In the genomic region with DNA sequence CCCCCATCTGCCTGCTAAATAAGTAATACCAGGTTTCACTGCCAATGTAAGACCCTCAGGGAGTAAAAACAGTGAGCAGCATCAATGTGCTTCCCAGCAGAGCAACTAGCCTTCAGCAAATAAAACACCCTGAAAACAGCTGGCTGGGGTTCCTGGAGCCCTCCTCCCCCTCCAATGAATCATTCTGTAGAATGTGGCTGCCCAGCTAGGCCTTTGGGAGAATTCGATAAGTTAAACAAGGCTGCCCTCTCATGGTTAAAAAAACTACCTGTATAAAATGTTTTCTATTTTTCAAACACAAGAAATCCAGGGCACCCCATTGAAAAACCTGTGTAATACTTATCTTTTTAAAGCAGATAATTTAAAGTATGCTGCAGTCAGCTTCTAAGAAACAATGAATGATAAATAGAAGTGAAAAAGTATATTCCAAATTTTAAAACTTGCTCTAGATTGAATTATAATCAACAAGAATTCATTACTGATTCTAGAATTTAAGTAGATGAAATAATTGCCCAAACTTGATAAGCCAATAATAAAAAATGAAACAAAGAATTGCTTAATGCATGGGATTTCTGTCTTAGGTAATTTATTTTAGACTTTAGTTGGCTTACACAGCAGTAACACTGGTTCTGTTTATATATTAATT, we compare ENCODE assay signal across 9 cellular contexts. TPM values are rescaled to one million over a fixed set of nuclear protein-coding genes. Genes with fewer than 3 reads are reported as not detected.
DNase-seq lines count a peak whose midpoint lies in the region; ATAC-seq and TF ChIP-seq lines count a peak whose summit lies in the region.
"Had no signal": no experiment of that assay in that cellular context is flagged by ENCODE, and none has a peak within 500 bp of the region (broad histone marks: within the 10 kb centered on the region; RNA-seq: fewer than 3 reads in every experiment).

No MANE protein-coding gene starts in this region.

- TF ChIP-seq CTCF in RWPE2 (IDR thresholded peaks at IDR 0.05; ENCODE audit: poor library complexity, severe bottlenecking) (peak; percentile 70), fibroblast of mammary gland (conservative IDR thresholded peaks at IDR 0.05; ENCODE audit: control insufficient read depth, insufficient read depth, low read depth, low read length) (peak; percentile 42), progenitor cell of endocrine pancreas (IDR thresholded peaks at IDR 0.05; ENCODE audit: unreplicated experiment) (peak; percentile 74)

- H3K36me3 ChIP-seq in MG63 (no peaks in the 10 kb centered on the region), RWPE2 (ENCODE audit: low read depth) (no peaks in the 10 kb centered on the region)
- H3K36me3 ChIP-seq: BLaER1 treated with 17β-estradiol and CSF1 and Interleukin-3, amounts not matched to agents 10 nM and 100 nM had no signal

- ATAC-seq in RWPE2 (ENCODE audit: low read depth) = peak; percentile 93
- ATAC-seq in HG03565 (IDR thresholded peaks at IDR 0.05; ENCODE audit: unreplicated experiment) = no peak

- H3K9me3 Mint-ChIP-seq in progenitor cell of endocrine pancreas (ENCODE audit: low read depth) = no peaks in the 10 kb centered on the region

- peak overlapping the region; percentile 81 for H3K27ac Mint-ChIP-seq in progenitor cell of endocrine pancreas

- H3K4me3 ChIP-seq in MG63 (no peak overlapping the region), RWPE2 (ENCODE audit: severe bottlenecking) (no peak overlapping the region), fibroblast of mammary gland (ENCODE audit: control insufficient read depth, low read depth, low read length) (no peak overlapping the region)
- H3K4me3 ChIP-seq: BLaER1 treated with 17β-estradiol and CSF1 and Interleukin-3, amounts not matched to agents 10 nM and 100 nM had no signal

- peak; percentile 67 for DNase-seq in SIG-M5 treated with dmso at 0.1 percent for 504 hours (lab: John Stamatoyannopoulos, UW; ENCODE audit: unreplicated experiment)
- DNase-seq in SIG-M5 (lab: John Stamatoyannopoulos, UW) = no peak
- DNase-seq in MG63 = peak; percentile 63
- no peak for DNase-seq in RWPE2 (ENCODE audit: low spot score)
- peak; percentile 74 for DNase-seq in fibroblast of mammary gland (ENCODE audit: low read depth)
- peak; percentile 13 for DNase-seq in progenitor cell of endocrine pancreas (ENCODE audit: low spot score, unreplicated experiment)
- DNase-seq in T-helper 9 cell = no peak

- H3K27ac ChIP-seq in RWPE2 (ENCODE audit: poor library complexity, severe bottlenecking) = no peak overlapping the region
- H3K27ac ChIP-seq: BLaER1 treated with 17β-estradiol and CSF1 and Interleukin-3, amounts not matched to agents 10 nM and 100 nM had no signal

- H3K4me1 Mint-ChIP-seq in progenitor cell of endocrine pancreas (ENCODE audit: low read depth) = peaks cover 6% of the 10 kb centered on the region

- no peaks in the 10 kb centered on the region for H3K4me1 ChIP-seq in RWPE2 (ENCODE audit: insufficient read depth, poor library complexity, severe bottlenecking)
- H3K4me1 ChIP-seq: BLaER1 treated with 17β-estradiol and CSF1 and Interleukin-3, amounts not matched to agents 10 nM and 100 nM had no signal

- no peak overlapping the region for H3K4me3 Mint-ChIP-seq in progenitor cell of endocrine pancreas (ENCODE audit: low read depth)

- H3K9me3 ChIP-seq in MG63 = no peaks in the 10 kb centered on the region
- H3K9me3 ChIP-seq in RWPE2 (ENCODE audit: severe bottlenecking) = no peaks in the 10 kb centered on the region
- H3K9me3 ChIP-seq: BLaER1 treated with 17β-estradiol and CSF1 and Interleukin-3, amounts not matched to agents 10 nM and 100 nM had no signal

- H3K27me3 ChIP-seq in MG63 (peaks cover 7% of the 10 kb centered on the region; the same call in 1 of the 2 replicates), RWPE2 (ENCODE audit: insufficient read depth, poor library complexity, severe bottlenecking) (no peaks in the 10 kb centered on the region)
- H3K27me3 ChIP-seq: BLaER1 treated with 17β-estradiol and CSF1 and Interleukin-3, amounts not matched to agents 10 nM and 100 nM had no signal

- no peaks in the 10 kb centered on the region for H3K27me3 Mint-ChIP-seq in progenitor cell of endocrine pancreas

- H3K36me3 Mint-ChIP-seq in progenitor cell of endocrine pancreas (ENCODE audit: insufficient read depth) = no peaks in the 10 kb centered on the region

RNA-seq across cellular contexts. Expression of gene TOM1L1, which starts 9.4 kb away (rescaled TPM):
- total RNA-seq in MG63 (2014; rRNA removed; shearing (Covaris generic); ENCODE audit: low replicate concordance) = 13.9 and 46.3 TPM in 2 replicates
- total RNA-seq in progenitor cell of endocrine pancreas = 83.1 and 91.2 TPM in 2 replicates

Comparison
In these comparisons a context has a peak if more than half of its experiments do, and no peak if none do; other contexts are left out.
1. DNase-seq: peak in SIG-M5 treated with dmso at 0.1 percent for 504 hours (single experiment), MG63 (single experiment), fibroblast of mammary gland (single experiment) and progenitor cell of endocrine pancreas (single experiment); none in SIG-M5 (single experiment), RWPE2 (single experiment) and T-helper 9 cell (single experiment).
2. Peak in every context shown above with its lines, with median percentiles within 50 percentile points of each other: CTCF ChIP-seq.